In the genomic region with DNA sequence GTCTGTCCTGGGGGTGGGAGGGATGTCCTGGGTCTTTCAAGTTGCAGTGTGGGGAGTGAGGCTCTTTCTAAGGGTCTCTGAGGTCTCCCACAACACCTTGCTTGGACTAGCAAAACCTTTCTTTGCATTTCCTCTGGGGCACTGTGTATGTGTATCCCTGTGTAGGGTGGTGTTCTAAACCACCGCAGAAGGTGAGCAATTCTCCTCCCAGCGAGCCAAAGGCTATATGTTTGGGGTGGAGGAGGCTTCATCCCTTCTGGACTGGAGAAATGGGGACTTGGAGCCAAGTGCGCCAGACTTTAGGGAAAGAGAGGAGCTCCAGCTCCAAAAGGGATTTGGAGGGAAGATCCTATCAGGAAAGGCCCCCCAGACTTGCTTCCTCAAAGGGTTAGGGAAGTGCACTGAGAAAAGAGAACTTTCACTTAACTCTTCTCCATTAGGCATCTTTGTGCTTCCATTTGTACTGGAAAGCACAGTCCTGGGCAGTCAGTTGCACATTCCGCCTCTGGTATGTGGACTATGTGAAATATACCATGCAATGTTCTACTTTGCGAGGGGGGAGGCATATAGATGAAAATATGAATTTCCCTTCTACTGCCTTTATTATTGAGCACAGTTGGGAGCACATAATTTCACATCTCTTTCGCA, we compare ENCODE assay signal across 1 cellular context.
TF ChIP-seq lines count a peak whose summit lies in the region.

No MANE protein-coding gene starts in this region.

TF ChIP-seq in HCT116, 20 proteins besides CTCF, POLR2A, EP300 and RAD21:
- TF ChIP-seq EZH2phosphoT487 (IDR thresholded peaks at IDR 0.05; ENCODE audit: borderline replicate concordance) (no peak), YY1 (IDR thresholded peaks at IDR 0.05; ENCODE audit: extremely low read depth, insufficient replicate concordance, low read depth, low read length) (no peak)
